ENCODE assay signal across 9 cellular contexts in genomic region chr22:45552580-45553332, GRCh38. TPM values are rescaled to one million over a fixed set of nuclear protein-coding genes. Genes with fewer than 3 reads are reported as not detected.
A peak's percentile ranks its signal among the peaks of the same experiment; 100 is the strongest.
DNase-seq lines count a peak whose midpoint lies in the region; ATAC-seq and TF ChIP-seq lines count a peak whose summit lies in the region.
"Had no signal": no experiment of that assay in that cellular context is flagged by ENCODE, and none has a peak within 500 bp of the region (broad histone marks: within the 10 kb centered on the region; RNA-seq: fewer than 3 reads in every experiment).

No MANE protein-coding gene starts in this region.

- no peaks in the 10 kb centered on the region for H3K4me1 Mint-ChIP-seq in CD8-positive, alpha-beta T cell (ENCODE audit: low read depth)

- H3K4me1 ChIP-seq in mesodermal cell (ENCODE audit: control insufficient read depth, insufficient read depth, low read length, poor library complexity, severe bottlenecking) (peaks cover 25% of the 10 kb centered on the region), uterus (peaks cover 9 to 24% of the 10 kb centered on the region in 2 donors)
- H3K4me1 ChIP-seq in CD8-positive, alpha-beta T cell (ENCODE audit: insufficient read depth, low read length), result no peaks in the 10 kb centered on the region

- peaks cover 86% of the 10 kb centered on the region for H3K36me3 ChIP-seq in mesodermal cell (ENCODE audit: control insufficient read depth, insufficient read depth, low read length)
- no peaks in the 10 kb centered on the region for H3K36me3 ChIP-seq in uterus
- no peaks in the 10 kb centered on the region for H3K36me3 ChIP-seq in CD8-positive, alpha-beta T cell (ENCODE audit: insufficient read depth, low read length)

- H3K9me3 Mint-ChIP-seq in CD8-positive, alpha-beta T cell, result no peaks in the 10 kb centered on the region

- DNase-seq in DMS 273 (lab: John Stamatoyannopoulos, UW; ENCODE audit: unreplicated experiment), result peak; percentile 21
- DNase-seq in DMS 273 treated with DMSO at 0.1 percent for 48 hours (lab: John Stamatoyannopoulos, UW), result no peak
- DNase-seq in epidermal melanocyte (ENCODE audit: insufficient read length, low spot score), result peak; percentile 86
- DNase-seq in uterus, result peak; percentile 57 to 59
- no peak for DNase-seq in T-helper 2 cell
- no peak for DNase-seq in omental fat pad (ENCODE audit: low spot score)
- no peak for DNase-seq in CD8-positive, alpha-beta T cell

- H3K27ac ChIP-seq in mesodermal cell (ENCODE audit: low read depth, low read length, severe bottlenecking) (peak overlapping the region; percentile 36), uterus (peak overlapping the region; percentile 88 to 94)
- H3K27ac ChIP-seq in CD8-positive, alpha-beta T cell (ENCODE audit: low read depth, low read length), result no peak overlapping the region
- H3K27ac ChIP-seq: 22Rv1 had no signal

- 89 to 95% methylated on average over 27 of the region's 30 CpGs for WGBS in mesodermal cell (ENCODE audit: insufficient coverage in 2 of 2), 2 experiments

- H3K4me3 Mint-ChIP-seq in CD8-positive, alpha-beta T cell, result no peak overlapping the region

- intact Hi-C loops in uterus (cut with DNase I; ENCODE audit: low total_unique reads), result loop anchor here (5.0 kb wide), 2 partner anchors 110 to 285 kb away; no protein-coding TSS in a partner anchor
- intact Hi-C loops in CD8-positive, alpha-beta T cell (cut with DNase I, micrococcal nuclease), result loop anchor here in 1 of 2 experiments (5.0 kb wide), 1 partner anchor 390 kb away; the partner anchor contains the start of gene NUP50

- no peak overlapping the region for H3K27ac Mint-ChIP-seq in CD8-positive, alpha-beta T cell

- TF ChIP-seq CTCF in uterus (IDR thresholded peaks at IDR 0.05), result peak in 2 of 4 experiments; percentile 2 to 22
- TF ChIP-seq CTCF in omental fat pad (IDR thresholded peaks at IDR 0.05), result no peak
- TF ChIP-seq CTCF in CD8-positive, alpha-beta T cell (IDR thresholded peaks at IDR 0.05), result no peak

- no peaks in the 10 kb centered on the region for H3K36me3 Mint-ChIP-seq in CD8-positive, alpha-beta T cell

- H3K4me3 ChIP-seq in mesodermal cell (ENCODE audit: extremely low read depth, insufficient read depth, low read length, poor library complexity, severe bottlenecking) (no peak overlapping the region), uterus (no peak overlapping the region)
- H3K4me3 ChIP-seq in CD8-positive, alpha-beta T cell (ENCODE audit: low read depth, low read length), result no peak overlapping the region

- TF ChIP-seq POLR2A in uterus (IDR thresholded peaks at IDR 0.05), result no peak

- POLR2A ChIA-PET in CD8-positive, alpha-beta T cell (lab: Charles Lee), result no interaction called here

- H3K27me3 ChIP-seq in uterus, result no peaks in the 10 kb centered on the region
- no peaks in the 10 kb centered on the region for H3K27me3 ChIP-seq in CD8-positive, alpha-beta T cell (ENCODE audit: insufficient read depth, low read length)

- H3K27me3 Mint-ChIP-seq in CD8-positive, alpha-beta T cell (ENCODE audit: low read depth), result peaks cover 4% of the 10 kb centered on the region

- H3K9me3 ChIP-seq in mesodermal cell (ENCODE audit: control insufficient read depth, low read length) (no peaks in the 10 kb centered on the region), uterus (no peaks in the 10 kb centered on the region)
- H3K9me3 ChIP-seq in CD8-positive, alpha-beta T cell (ENCODE audit: low read length), result no peaks in the 10 kb centered on the region

- ATAC-seq in omental fat pad (ENCODE audit: low FRiP score), result no peak
- no peak for ATAC-seq in CD8-positive, alpha-beta T cell

- CTCF ChIA-PET in CD8-positive, alpha-beta T cell (lab: Charles Lee), result interaction anchor here (1.2 to 2.0 kb wide), 3 partner anchors 25 to 286 kb away, joined by 3 to 7 read pairs (median 3); no protein-coding TSS in a partner anchor

RNA-seq across cellular contexts. Expression of gene FBLN1, which starts 50.1 kb away (rescaled TPM):
- 489 TPM for polyA plus RNA-seq in mesodermal cell (2013, experiment 1 of 2)
- polyA plus RNA-seq in mesodermal cell (2013, experiment 2 of 2), result 428 TPM
- total RNA-seq in uterus (100 to 1,000 TPM; 388 to 644 (median 479) TPM), omental fat pad (100 to 1,000 TPM; 131 to 349 (median 293) TPM)
- not detected for total RNA-seq in CD8-positive, alpha-beta T cell

Comparison
In these comparisons a context has a peak if more than half of its experiments do, and no peak if none do; other contexts are left out.
1. DNase-seq: peak in DMS 273 (single experiment), epidermal melanocyte (single experiment) and uterus (2 of 2); none in DMS 273 treated with DMSO at 0.1 percent for 48 hours (single experiment), T-helper 2 cell (0 of 5), omental fat pad (single experiment) and CD8-positive, alpha-beta T cell (0 of 7).
2. RNA of gene FBLN1, which starts 50.1 kb away (total RNA-seq): 388 to 644 TPM in uterus and 131 to 349 TPM in omental fat pad; not detected in CD8-positive, alpha-beta T cell; every median in the first group is over 100 times any median in the second.